1 cellular context compared by ENCODE assay signal in the genomic region with DNA sequence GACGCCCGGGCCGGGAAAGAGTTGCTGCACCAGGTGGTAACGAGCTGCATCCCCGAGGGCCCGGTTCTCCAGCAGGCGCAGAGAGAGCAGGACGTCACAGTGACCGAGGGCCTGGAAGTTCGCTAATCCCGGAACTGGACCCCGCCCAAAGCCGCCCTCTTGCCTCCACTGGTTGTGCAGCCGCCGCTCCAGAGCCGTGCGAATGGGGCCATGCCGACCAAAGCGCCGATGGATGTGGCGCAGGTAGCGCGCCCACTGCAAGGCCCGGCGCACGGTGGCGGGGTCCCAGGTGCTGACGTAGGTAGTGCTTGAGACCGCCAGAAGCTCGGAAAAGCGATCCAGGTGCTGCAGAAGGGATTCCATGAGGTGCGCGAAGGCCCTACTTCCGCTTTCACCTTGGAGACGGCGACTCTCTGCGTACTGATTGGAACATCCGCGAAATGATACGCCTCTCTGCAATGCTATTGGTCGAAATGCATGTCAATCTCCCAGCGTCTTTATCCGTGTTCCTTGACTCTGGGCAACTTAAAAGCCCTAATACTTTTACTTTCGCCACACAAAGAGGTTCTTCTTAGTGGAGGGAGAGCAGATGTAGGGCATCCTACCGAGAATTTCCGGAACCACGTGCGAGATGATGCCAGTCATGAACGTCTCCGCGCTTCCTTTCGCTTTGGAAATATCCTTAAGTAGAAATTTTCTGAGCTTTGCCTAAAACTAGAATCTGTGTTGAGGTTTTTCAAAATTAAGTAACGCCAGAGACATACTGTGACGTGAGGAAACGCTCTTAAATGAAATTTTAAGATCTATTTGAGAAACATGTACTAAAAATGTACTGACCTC.
TF ChIP-seq lines count a peak whose summit lies in the region.

A gene with protein sequence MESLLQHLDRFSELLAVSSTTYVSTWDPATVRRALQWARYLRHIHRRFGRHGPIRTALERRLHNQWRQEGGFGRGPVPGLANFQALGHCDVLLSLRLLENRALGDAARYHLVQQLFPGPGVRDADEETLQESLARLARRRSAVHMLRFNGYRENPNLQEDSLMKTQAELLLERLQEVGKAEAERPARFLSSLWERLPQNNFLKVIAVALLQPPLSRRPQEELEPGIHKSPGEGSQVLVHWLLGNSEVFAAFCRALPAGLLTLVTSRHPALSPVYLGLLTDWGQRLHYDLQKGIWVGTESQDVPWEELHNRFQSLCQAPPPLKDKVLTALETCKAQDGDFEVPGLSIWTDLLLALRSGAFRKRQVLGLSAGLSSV (minus strand): TSS at position 376 of the 840 bp plus-strand sequence. CDS start 13 bp downstream, at position 363.

TF ChIP-seq in HepG2, 621 proteins besides CTCF, POLR2A, EP300 and RAD21 (continued from another document and continues in another):
- TF ChIP-seq, protein P1, sequence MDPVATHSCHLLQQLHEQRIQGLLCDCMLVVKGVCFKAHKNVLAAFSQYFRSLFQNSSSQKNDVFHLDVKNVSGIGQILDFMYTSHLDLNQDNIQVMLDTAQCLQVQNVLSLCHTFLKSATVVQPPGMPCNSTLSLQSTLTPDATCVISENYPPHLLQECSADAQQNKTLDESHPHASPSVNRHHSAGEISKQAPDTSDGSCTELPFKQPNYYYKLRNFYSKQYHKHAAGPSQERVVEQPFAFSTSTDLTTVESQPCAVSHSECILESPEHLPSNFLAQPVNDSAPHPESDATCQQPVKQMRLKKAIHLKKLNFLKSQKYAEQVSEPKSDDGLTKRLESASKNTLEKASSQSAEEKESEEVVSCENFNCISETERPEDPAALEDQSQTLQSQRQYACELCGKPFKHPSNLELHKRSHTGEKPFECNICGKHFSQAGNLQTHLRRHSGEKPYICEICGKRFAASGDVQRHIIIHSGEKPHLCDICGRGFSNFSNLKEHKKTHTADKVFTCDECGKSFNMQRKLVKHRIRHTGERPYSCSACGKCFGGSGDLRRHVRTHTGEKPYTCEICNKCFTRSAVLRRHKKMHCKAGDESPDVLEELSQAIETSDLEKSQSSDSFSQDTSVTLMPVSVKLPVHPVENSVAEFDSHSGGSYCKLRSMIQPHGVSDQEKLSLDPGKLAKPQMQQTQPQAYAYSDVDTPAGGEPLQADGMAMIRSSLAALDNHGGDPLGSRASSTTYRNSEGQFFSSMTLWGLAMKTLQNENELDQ (CRISPR knock-in tag; IDR thresholded peaks at IDR 0.05; ENCODE audit: borderline replicate concordance): no peak
- TF ChIP-seq, protein P2, sequence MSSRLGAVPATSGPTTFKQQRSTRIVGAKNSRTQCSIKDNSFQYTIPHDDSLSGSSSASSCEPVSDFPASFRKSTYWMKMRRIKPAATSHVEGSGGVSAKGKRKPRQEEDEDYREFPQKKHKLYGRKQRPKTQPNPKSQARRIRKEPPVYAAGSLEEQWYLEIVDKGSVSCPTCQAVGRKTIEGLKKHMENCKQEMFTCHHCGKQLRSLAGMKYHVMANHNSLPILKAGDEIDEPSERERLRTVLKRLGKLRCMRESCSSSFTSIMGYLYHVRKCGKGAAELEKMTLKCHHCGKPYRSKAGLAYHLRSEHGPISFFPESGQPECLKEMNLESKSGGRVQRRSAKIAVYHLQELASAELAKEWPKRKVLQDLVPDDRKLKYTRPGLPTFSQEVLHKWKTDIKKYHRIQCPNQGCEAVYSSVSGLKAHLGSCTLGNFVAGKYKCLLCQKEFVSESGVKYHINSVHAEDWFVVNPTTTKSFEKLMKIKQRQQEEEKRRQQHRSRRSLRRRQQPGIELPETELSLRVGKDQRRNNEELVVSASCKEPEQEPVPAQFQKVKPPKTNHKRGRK (CRISPR knock-in tag; IDR thresholded peaks at IDR 0.05): no peak
- TF ChIP-seq, protein P3, sequence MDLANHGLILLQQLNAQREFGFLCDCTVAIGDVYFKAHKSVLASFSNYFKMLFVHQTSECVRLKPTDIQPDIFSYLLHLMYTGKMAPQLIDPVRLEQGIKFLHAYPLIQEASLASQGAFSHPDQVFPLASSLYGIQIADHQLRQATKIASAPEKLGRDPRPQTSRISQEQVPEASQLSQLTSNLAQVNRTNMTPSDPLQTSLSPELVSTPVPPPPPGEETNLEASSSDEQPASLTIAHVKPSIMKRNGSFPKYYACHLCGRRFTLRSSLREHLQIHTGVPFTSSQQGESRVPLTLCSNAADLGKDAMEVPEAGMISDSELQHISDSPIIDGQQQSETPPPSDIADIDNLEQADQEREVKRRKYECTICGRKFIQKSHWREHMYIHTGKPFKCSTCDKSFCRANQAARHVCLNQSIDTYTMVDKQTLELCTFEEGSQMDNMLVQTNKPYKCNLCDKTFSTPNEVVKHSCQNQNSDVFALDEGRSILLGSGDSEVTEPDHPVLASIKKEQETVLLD (CRISPR knock-in tag; IDR thresholded peaks at IDR 0.05; ENCODE audit: low read depth): no peak
- no peak for TF ChIP-seq RAD51 (IDR thresholded peaks at IDR 0.05; ENCODE audit: borderline replicate concordance)
- no peak for TF ChIP-seq ZNF562 (CRISPR knock-in tag; IDR thresholded peaks at IDR 0.05; ENCODE audit: borderline replicate concordance)
- TF ChIP-seq FOXA3 (CRISPR knock-in tag; IDR thresholded peaks at IDR 0.05): peak; percentile 18; the same call in 1 of the 2 replicates
- TF ChIP-seq, protein P4, sequence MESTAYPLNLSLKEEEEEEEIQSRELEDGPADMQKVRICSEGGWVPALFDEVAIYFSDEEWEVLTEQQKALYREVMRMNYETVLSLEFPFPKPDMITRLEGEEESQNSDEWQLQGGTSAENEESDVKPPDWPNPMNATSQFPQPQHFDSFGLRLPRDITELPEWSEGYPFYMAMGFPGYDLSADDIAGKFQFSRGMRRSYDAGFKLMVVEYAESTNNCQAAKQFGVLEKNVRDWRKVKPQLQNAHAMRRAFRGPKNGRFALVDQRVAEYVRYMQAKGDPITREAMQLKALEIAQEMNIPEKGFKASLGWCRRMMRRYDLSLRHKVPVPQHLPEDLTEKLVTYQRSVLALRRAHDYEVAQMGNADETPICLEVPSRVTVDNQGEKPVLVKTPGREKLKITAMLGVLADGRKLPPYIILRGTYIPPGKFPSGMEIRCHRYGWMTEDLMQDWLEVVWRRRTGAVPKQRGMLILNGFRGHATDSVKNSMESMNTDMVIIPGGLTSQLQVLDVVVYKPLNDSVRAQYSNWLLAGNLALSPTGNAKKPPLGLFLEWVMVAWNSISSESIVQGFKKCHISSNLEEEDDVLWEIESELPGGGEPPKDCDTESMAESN (CRISPR knock-in tag; conservative IDR thresholded peaks at IDR 0.05): no peak
- TF ChIP-seq KLF13 (CRISPR knock-in tag; IDR thresholded peaks at IDR 0.05): no peak
- TF ChIP-seq, protein P5, sequence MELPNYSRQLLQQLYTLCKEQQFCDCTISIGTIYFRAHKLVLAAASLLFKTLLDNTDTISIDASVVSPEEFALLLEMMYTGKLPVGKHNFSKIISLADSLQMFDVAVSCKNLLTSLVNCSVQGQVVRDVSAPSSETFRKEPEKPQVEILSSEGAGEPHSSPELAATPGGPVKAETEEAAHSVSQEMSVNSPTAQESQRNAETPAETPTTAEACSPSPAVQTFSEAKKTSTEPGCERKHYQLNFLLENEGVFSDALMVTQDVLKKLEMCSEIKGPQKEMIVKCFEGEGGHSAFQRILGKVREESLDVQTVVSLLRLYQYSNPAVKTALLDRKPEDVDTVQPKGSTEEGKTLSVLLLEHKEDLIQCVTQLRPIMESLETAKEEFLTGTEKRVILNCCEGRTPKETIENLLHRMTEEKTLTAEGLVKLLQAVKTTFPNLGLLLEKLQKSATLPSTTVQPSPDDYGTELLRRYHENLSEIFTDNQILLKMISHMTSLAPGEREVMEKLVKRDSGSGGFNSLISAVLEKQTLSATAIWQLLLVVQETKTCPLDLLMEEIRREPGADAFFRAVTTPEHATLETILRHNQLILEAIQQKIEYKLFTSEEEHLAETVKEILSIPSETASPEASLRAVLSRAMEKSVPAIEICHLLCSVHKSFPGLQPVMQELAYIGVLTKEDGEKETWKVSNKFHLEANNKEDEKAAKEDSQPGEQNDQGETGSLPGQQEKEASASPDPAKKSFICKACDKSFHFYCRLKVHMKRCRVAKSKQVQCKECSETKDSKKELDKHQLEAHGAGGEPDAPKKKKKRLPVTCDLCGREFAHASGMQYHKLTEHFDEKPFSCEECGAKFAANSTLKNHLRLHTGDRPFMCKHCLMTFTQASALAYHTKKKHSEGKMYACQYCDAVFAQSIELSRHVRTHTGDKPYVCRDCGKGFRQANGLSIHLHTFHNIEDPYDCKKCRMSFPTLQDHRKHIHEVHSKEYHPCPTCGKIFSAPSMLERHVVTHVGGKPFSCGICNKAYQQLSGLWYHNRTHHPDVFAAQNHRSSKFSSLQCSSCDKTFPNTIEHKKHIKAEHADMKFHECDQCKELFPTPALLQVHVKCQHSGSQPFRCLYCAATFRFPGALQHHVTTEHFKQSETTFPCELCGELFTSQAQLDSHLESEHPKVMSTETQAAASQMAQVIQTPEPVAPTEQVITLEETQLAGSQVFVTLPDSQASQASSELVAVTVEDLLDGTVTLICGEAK (IDR thresholded peaks at IDR 0.05): no peak
- TF ChIP-seq, protein P5 (CRISPR knock-in tag; IDR thresholded peaks at IDR 0.05): no peak
- TF ChIP-seq GZF1 (CRISPR knock-in tag; IDR thresholded peaks at IDR 0.05): no peak; the same call in 1 of the 2 replicates
- TF ChIP-seq HMGA1 (CRISPR knock-in tag; conservative IDR thresholded peaks at IDR 0.05): no peak
- 0 out of 2 replicates have a peak, but pooled peaks have one; percentile 68 for TF ChIP-seq POLR2AphosphoS2 (IDR thresholded peaks at IDR 0.05; ENCODE audit: low read depth, low read length)
- TF ChIP-seq SIN3A (IDR thresholded peaks at IDR 0.05; ENCODE audit: borderline replicate concordance, low read depth, low read length): peak; percentile 72; the same call in 1 of the 2 replicates
- TF ChIP-seq, protein P6, sequence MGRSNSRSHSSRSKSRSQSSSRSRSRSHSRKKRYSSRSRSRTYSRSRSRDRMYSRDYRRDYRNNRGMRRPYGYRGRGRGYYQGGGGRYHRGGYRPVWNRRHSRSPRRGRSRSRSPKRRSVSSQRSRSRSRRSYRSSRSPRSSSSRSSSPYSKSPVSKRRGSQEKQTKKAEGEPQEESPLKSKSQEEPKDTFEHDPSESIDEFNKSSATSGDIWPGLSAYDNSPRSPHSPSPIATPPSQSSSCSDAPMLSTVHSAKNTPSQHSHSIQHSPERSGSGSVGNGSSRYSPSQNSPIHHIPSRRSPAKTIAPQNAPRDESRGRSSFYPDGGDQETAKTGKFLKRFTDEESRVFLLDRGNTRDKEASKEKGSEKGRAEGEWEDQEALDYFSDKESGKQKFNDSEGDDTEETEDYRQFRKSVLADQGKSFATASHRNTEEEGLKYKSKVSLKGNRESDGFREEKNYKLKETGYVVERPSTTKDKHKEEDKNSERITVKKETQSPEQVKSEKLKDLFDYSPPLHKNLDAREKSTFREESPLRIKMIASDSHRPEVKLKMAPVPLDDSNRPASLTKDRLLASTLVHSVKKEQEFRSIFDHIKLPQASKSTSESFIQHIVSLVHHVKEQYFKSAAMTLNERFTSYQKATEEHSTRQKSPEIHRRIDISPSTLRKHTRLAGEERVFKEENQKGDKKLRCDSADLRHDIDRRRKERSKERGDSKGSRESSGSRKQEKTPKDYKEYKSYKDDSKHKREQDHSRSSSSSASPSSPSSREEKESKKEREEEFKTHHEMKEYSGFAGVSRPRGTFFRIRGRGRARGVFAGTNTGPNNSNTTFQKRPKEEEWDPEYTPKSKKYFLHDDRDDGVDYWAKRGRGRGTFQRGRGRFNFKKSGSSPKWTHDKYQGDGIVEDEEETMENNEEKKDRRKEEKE (IDR thresholded peaks at IDR 0.05): no peak
- TF ChIP-seq ZNF567 (CRISPR knock-in tag; IDR thresholded peaks at IDR 0.05; ENCODE audit: borderline replicate concordance): no peak
- TF ChIP-seq, protein P7, sequence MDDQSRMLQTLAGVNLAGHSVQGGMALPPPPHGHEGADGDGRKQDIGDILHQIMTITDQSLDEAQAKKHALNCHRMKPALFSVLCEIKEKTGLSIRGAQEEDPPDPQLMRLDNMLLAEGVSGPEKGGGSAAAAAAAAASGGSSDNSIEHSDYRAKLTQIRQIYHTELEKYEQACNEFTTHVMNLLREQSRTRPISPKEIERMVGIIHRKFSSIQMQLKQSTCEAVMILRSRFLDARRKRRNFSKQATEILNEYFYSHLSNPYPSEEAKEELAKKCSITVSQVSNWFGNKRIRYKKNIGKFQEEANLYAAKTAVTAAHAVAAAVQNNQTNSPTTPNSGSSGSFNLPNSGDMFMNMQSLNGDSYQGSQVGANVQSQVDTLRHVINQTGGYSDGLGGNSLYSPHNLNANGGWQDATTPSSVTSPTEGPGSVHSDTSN (CRISPR knock-in tag; IDR thresholded peaks at IDR 0.05; ENCODE audit: borderline replicate concordance): no peak
- TF ChIP-seq ZNF143 (CRISPR knock-in tag; IDR thresholded peaks at IDR 0.05): no peak
- no peak for TF ChIP-seq ZNF510 (CRISPR knock-in tag; IDR thresholded peaks at IDR 0.05; ENCODE audit: low read depth)
- TF ChIP-seq, protein P8, sequence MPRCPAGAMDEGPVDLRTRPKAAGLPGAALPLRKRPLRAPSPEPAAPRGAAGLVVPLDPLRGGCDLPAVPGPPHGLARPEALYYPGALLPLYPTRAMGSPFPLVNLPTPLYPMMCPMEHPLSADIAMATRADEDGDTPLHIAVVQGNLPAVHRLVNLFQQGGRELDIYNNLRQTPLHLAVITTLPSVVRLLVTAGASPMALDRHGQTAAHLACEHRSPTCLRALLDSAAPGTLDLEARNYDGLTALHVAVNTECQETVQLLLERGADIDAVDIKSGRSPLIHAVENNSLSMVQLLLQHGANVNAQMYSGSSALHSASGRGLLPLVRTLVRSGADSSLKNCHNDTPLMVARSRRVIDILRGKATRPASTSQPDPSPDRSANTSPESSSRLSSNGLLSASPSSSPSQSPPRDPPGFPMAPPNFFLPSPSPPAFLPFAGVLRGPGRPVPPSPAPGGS (CRISPR knock-in tag; IDR thresholded peaks at IDR 0.05): 0 out of 2 replicates have a peak, but pooled peaks have one; percentile 33
- TF ChIP-seq ZNF775 (CRISPR knock-in tag; IDR thresholded peaks at IDR 0.05; ENCODE audit: borderline replicate concordance): no peak
- no peak for TF ChIP-seq MZF1 (CRISPR knock-in tag; IDR thresholded peaks at IDR 0.05; ENCODE audit: borderline replicate concordance)
- TF ChIP-seq CCDC6 (CRISPR knock-in tag; IDR thresholded peaks at IDR 0.05): peak; percentile 75; the same call in 1 of the 2 replicates
- TF ChIP-seq CENPT (CRISPR knock-in tag; IDR thresholded peaks at IDR 0.05; ENCODE audit: low read depth): no peak
- TF ChIP-seq ZNF777 (CRISPR knock-in tag; IDR thresholded peaks at IDR 0.05): peak; percentile 67
